8 cellular contexts compared by ENCODE assay signal in genomic region chr2:97995026-97995733, GRCh38. TPM values are rescaled to one million over a fixed set of nuclear protein-coding genes. Genes with fewer than 3 reads are reported as not detected.
A peak's percentile ranks its signal among the peaks of the same experiment; 100 is the strongest.
DNase-seq lines count a peak whose midpoint lies in the region; ATAC-seq lines count a peak whose summit lies in the region.

No MANE protein-coding gene starts in this region.

- CTCF ChIA-PET in naive thymus-derived CD4-positive, alpha-beta T cell (lab: Charles Lee) = no interaction called here

- peaks cover 0 to 2% (median 0%) of the 10 kb centered on the region in 5 donors for H3K36me3 Mint-ChIP-seq in naive thymus-derived CD4-positive, alpha-beta T cell

- H3K4me3 ChIP-seq in naive thymus-derived CD4-positive, alpha-beta T cell (ENCODE audit: low read length) = peak overlapping the region; percentile 90

- peak overlapping the region; percentile 97 for H3K27ac ChIP-seq in epithelial cell of prostate
- H3K27ac ChIP-seq in naive thymus-derived CD4-positive, alpha-beta T cell (ENCODE audit: low read depth, low read length) = peak overlapping the region; percentile 96

- peaks cover 22 to 47% (median 43%) of the 10 kb centered on the region in 7 donors for H3K4me1 Mint-ChIP-seq in naive thymus-derived CD4-positive, alpha-beta T cell

- H3K27me3 ChIP-seq in naive thymus-derived CD4-positive, alpha-beta T cell (ENCODE audit: control insufficient read depth in 2 of 2, insufficient read depth in 2 of 2, low read length in 2 of 2) = no peaks in the 10 kb centered on the region

- DNase-seq in A172 (ENCODE audit: low spot score) (peak; percentile 19), NCI-H69 (lab: John Stamatoyannopoulos, UW) (peak; percentile 76), epithelial cell of prostate (ENCODE audit: low read depth, low spot score) (no peak)
- DNase-seq in activated CD8-positive, alpha-beta memory T cell treated with anti-CD3 and anti-CD28 coated beads for 48 hours (ENCODE audit: low read depth in 2 of 3, low spot score in 2 of 3) = peak; percentile 27 to 52 (median 43)
- peak in 8 of 9 donors; percentile 35 to 57 (median 48) for DNase-seq in naive thymus-derived CD4-positive, alpha-beta T cell
- peak; percentile 49 for DNase-seq in stimulated activated naive CD4-positive, alpha-beta T cell treated with Interleukin-2 at 50 U/mL for 16 hours (lab: John Stamatoyannopoulos, UW)

- intact Hi-C loops in naive thymus-derived CD4-positive, alpha-beta T cell (cut with micrococcal nuclease) = loop anchor here (2.0 to 10.0 kb wide), 11 partner anchors 188 to 1342 kb away; partner anchors contain the start of genes ACTR1B (in 1 of the 2), CNNM4 (in 1 of the 2), COX5B (in 1 of the 2) and EIF5B (in 1 of the 2)

- peaks cover 14 to 17% of the 10 kb centered on the region in 2 donors for H3K4me1 ChIP-seq in naive thymus-derived CD4-positive, alpha-beta T cell (ENCODE audit: control insufficient read depth in 2 of 2, insufficient read depth in 2 of 2, low read length in 2 of 2)

- ATAC-seq in GM18517 (IDR thresholded peaks at IDR 0.05; ENCODE audit: unreplicated experiment) (peak; percentile 31), HG02973 (IDR thresholded peaks at IDR 0.05; ENCODE audit: unreplicated experiment) (peak; percentile 35)
- ATAC-seq in naive thymus-derived CD4-positive, alpha-beta T cell = peak; percentile 20

- H3K9me3 ChIP-seq in naive thymus-derived CD4-positive, alpha-beta T cell (ENCODE audit: control insufficient read depth in 2 of 3, low read length in 3 of 3) = no peaks in the 10 kb centered on the region

- peak overlapping the region; percentile 85 to 98 (median 96) for H3K4me3 Mint-ChIP-seq in naive thymus-derived CD4-positive, alpha-beta T cell

- H3K27me3 Mint-ChIP-seq in naive thymus-derived CD4-positive, alpha-beta T cell = peaks cover 0 to 4% (median 0%) of the 10 kb centered on the region in 5 donors

- H3K27ac Mint-ChIP-seq in naive thymus-derived CD4-positive, alpha-beta T cell = peak overlapping the region; percentile 86 to 95 (median 91)

- H3K36me3 ChIP-seq in naive thymus-derived CD4-positive, alpha-beta T cell (ENCODE audit: control insufficient read depth in 2 of 3, insufficient read depth in 3 of 3, low read length in 3 of 3) = peaks cover 0 to 5% (median 0%) of the 10 kb centered on the region in 3 experiments

- H3K9me3 Mint-ChIP-seq in naive thymus-derived CD4-positive, alpha-beta T cell = no peaks in the 10 kb centered on the region

- POLR2A ChIA-PET in naive thymus-derived CD4-positive, alpha-beta T cell (lab: Charles Lee) = interaction anchor here (0.7 kb wide), 1 partner anchor 470 kb away, joined by 3 read pairs; no protein-coding TSS in a partner anchor

RNA-seq across cellular contexts. Expression of gene TMEM131, which starts 0.6 kb away (rescaled TPM):
- total RNA-seq in A172 (2014; rRNA removed; shearing (Covaris generic)) = 13.6 and 21.9 TPM in 2 replicates
- total RNA-seq in naive thymus-derived CD4-positive, alpha-beta T cell = 10 to 100 TPM; 39.7 to 46.4 (median 43.6) TPM
- 10 to 100 TPM; 10.6 to 12.0 TPM for polyA plus RNA-seq in naive thymus-derived CD4-positive, alpha-beta T cell
